ENCODE assay signal across 1 cellular context in the genomic region with DNA sequence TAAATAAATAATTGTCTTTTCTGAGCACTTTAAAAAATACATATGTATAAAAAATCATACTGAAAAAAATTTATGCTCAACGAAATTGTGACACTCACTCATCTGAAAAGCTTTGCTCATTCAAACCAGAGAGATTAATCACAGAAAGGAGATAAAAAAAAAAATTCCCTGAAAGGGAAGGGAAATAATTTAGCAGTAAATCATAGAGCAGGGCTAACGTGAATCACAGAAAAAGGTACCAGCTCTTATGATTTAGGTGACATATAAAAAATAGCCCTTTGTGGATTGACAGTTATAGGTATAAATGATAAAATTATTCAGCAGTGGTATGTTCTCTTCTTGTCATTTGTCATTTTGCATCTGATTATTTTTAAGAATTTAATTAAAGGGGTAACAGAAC.
TF ChIP-seq lines count a peak whose summit lies in the region.

No MANE protein-coding gene starts in this region.

TF ChIP-seq in SK-N-SH treated with all-trans-retinoic acid at 6 μM for 48 hours, 23 proteins besides CTCF, POLR2A, EP300 and RAD21 (continued from another document):
- TF ChIP-seq, protein P1, sequence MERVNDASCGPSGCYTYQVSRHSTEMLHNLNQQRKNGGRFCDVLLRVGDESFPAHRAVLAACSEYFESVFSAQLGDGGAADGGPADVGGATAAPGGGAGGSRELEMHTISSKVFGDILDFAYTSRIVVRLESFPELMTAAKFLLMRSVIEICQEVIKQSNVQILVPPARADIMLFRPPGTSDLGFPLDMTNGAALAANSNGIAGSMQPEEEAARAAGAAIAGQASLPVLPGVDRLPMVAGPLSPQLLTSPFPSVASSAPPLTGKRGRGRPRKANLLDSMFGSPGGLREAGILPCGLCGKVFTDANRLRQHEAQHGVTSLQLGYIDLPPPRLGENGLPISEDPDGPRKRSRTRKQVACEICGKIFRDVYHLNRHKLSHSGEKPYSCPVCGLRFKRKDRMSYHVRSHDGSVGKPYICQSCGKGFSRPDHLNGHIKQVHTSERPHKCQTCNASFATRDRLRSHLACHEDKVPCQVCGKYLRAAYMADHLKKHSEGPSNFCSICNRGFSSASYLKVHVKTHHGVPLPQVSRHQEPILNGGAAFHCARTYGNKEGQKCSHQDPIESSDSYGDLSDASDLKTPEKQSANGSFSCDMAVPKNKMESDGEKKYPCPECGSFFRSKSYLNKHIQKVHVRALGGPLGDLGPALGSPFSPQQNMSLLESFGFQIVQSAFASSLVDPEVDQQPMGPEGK (CRISPR knock-in tag; IDR thresholded peaks at IDR 0.05; ENCODE audit: borderline replicate concordance), result no peak; the same call in 1 of the 2 replicates
- no peak for TF ChIP-seq ZFP3 (CRISPR knock-in tag; IDR thresholded peaks at IDR 0.05)
- TF ChIP-seq CSDC2 (CRISPR knock-in tag; IDR thresholded peaks at IDR 0.05), result no peak
- no peak for TF ChIP-seq TSHZ2 (CRISPR knock-in tag; IDR thresholded peaks at IDR 0.05)
- no peak for TF ChIP-seq OSR1 (CRISPR knock-in tag; IDR thresholded peaks at IDR 0.05)
- TF ChIP-seq ZC3H10 (CRISPR knock-in tag; IDR thresholded peaks at IDR 0.05), result no peak
- no peak for TF ChIP-seq TOX (CRISPR knock-in tag; IDR thresholded peaks at IDR 0.05; ENCODE audit: borderline replicate concordance)
- TF ChIP-seq TCF4 (CRISPR knock-in tag; IDR thresholded peaks at IDR 0.05; ENCODE audit: borderline replicate concordance), result no peak
- TF ChIP-seq PPARA (CRISPR knock-in tag; IDR thresholded peaks at IDR 0.05; ENCODE audit: borderline replicate concordance), result no peak
- no peak for TF ChIP-seq SNAI2 (CRISPR knock-in tag; IDR thresholded peaks at IDR 0.05)
- TF ChIP-seq, protein P2, sequence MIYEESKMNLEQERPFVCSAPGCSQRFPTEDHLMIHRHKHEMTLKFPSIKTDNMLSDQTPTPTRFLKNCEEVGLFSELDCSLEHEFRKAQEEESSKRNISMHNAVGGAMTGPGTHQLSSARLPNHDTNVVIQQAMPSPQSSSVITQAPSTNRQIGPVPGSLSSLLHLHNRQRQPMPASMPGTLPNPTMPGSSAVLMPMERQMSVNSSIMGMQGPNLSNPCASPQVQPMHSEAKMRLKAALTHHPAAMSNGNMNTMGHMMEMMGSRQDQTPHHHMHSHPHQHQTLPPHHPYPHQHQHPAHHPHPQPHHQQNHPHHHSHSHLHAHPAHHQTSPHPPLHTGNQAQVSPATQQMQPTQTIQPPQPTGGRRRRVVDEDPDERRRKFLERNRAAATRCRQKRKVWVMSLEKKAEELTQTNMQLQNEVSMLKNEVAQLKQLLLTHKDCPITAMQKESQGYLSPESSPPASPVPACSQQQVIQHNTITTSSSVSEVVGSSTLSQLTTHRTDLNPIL (CRISPR knock-in tag; IDR thresholded peaks at IDR 0.05; ENCODE audit: low read depth), result no peak
- TF ChIP-seq ISL1 (CRISPR knock-in tag; IDR thresholded peaks at IDR 0.05), result peak; percentile 86
TF ChIP-seq in SK-N-SH treated with all-trans-retinoic acid at 6 μM for 48 hours: peak in this region for 2.
